9 cellular contexts compared by ENCODE assay signal in the genomic region with DNA sequence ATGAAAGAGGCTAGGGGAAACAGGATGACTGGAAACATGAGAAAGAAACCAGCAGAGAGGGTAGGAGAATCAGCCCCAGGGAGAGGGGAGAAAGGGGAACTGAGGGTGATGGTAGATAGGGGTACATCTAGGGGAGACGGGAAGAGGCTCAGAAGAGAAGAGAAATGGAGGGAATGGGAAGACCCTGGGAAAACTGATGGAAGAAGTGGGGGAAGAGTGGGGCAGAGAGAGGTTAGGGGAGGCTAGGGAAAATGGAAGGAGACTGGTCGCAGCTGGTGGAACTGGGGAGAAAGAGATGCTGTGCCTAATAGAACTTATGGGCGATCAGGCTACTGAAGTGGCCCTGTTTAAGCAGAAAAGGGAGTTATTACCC. TPM values are rescaled to one million over a fixed set of nuclear protein-coding genes. Genes with fewer than 3 reads are reported as not detected.
A peak's percentile ranks its signal among the peaks of the same experiment; 100 is the strongest.
DNase-seq lines count a peak whose midpoint lies in the region; ATAC-seq and TF ChIP-seq lines count a peak whose summit lies in the region.
"Had no signal": no experiment of that assay in that cellular context is flagged by ENCODE, and none has a peak within 500 bp of the region (broad histone marks: within the 10 kb centered on the region; RNA-seq: fewer than 3 reads in every experiment).

No MANE protein-coding gene starts in this region.

- TF ChIP-seq CTCF in HFFc6 (IDR thresholded peaks at IDR 0.05), result no peak

- no peaks in the 10 kb centered on the region for H3K9me3 ChIP-seq in iPS-18c (ENCODE audit: control insufficient read depth, insufficient read depth, low read length)

- no peak for ATAC-seq in activated naive CD8-positive, alpha-beta T cell treated with anti-CD3 and anti-CD28 coated beads, Interleukin-2, amount 50 U/mL, for 24 hours
- ATAC-seq in stimulated activated naive B cell treated with anti-CD40 and anti-IgM and Interleukin-4, amounts not matched to agents 10 μg/mL and 1 μg/mL and 100 μg/mL, for 72 hours (replicated peaks), result peak; percentile 6 to 12

- peak overlapping the region; percentile 87 for H3K4me3 Mint-ChIP-seq in HFFc6
- peak overlapping the region; percentile 68 for H3K4me3 Mint-ChIP-seq in activated naive CD8-positive, alpha-beta T cell treated with anti-CD3 and anti-CD28 coated beads, Interleukin-2, amount 50 U/mL, for 24 hours
- H3K4me3 Mint-ChIP-seq in stimulated activated naive B cell treated with anti-CD40 and anti-IgM and Interleukin-4, amounts not matched to agents 10 μg/mL and 1 μg/mL and 100 μg/mL, for 72 hours, result peak overlapping the region in 1 of 2 donors; percentile 80

- H3K27me3 Mint-ChIP-seq in HFFc6 (ENCODE audit: insufficient read depth), result peaks cover 2% of the 10 kb centered on the region; the same call in 1 of the 2 replicates
- no peaks in the 10 kb centered on the region for H3K27me3 Mint-ChIP-seq in activated naive CD8-positive, alpha-beta T cell treated with anti-CD3 and anti-CD28 coated beads, Interleukin-2, amount 50 U/mL, for 24 hours
- no peaks in the 10 kb centered on the region for H3K27me3 Mint-ChIP-seq in stimulated activated naive B cell treated with anti-CD40 and anti-IgM and Interleukin-4, amounts not matched to agents 10 μg/mL and 1 μg/mL and 100 μg/mL, for 72 hours

- H3K27ac Mint-ChIP-seq in HFFc6, result peak overlapping the region; percentile 67
- peak overlapping the region; percentile 3 for H3K27ac Mint-ChIP-seq in activated naive CD8-positive, alpha-beta T cell treated with anti-CD3 and anti-CD28 coated beads, Interleukin-2, amount 50 U/mL, for 24 hours
- H3K27ac Mint-ChIP-seq in stimulated activated naive B cell treated with anti-CD40 and anti-IgM and Interleukin-4, amounts not matched to agents 10 μg/mL and 1 μg/mL and 100 μg/mL, for 72 hours, result no peak overlapping the region

- no peak for DNase-seq in HFFc6
- DNase-seq in activated naive CD8-positive, alpha-beta T cell treated with anti-CD3 and anti-CD28 coated beads, Interleukin-2, amount 50 U/mL, for 24 hours, result no peak
- DNase-seq in stimulated activated naive B cell treated with anti-CD40 and anti-IgM and Interleukin-4, amounts not matched to agents 10 μg/mL and 1 μg/mL and 100 μg/mL, for 72 hours, result no peak
- DNase-seq in stimulated activated CD4-positive, alpha-beta T cell treated with anti-CD3 and anti-CD28 coated beads, Interleukin-4, amount 100 ng/mL, for 1 hour, result no peak
- no peak for DNase-seq in NCI-H1930 (lab: John Stamatoyannopoulos, UW)
- no peak for DNase-seq in NCI-H1417 (lab: John Stamatoyannopoulos, UW)
- no peak for DNase-seq in stimulated activated CD4-positive, alpha-beta T cell treated with anti-CD3 and anti-CD28 coated beads, Interleukin-1b, Interleukin-23, amount 100 ng/mL, for 48 hours

- peaks cover 6% of the 10 kb centered on the region; the same call in 1 of the 2 replicates for H3K36me3 Mint-ChIP-seq in HFFc6 (ENCODE audit: low read depth)
- H3K36me3 Mint-ChIP-seq in activated naive CD8-positive, alpha-beta T cell treated with anti-CD3 and anti-CD28 coated beads, Interleukin-2, amount 50 U/mL, for 24 hours (ENCODE audit: low read depth), result no peaks in the 10 kb centered on the region
- peaks cover 2 to 11% of the 10 kb centered on the region in 2 donors for H3K36me3 Mint-ChIP-seq in stimulated activated naive B cell treated with anti-CD40 and anti-IgM and Interleukin-4, amounts not matched to agents 10 μg/mL and 1 μg/mL and 100 μg/mL, for 72 hours

- H3K9me3 Mint-ChIP-seq in HFFc6, result no peaks in the 10 kb centered on the region
- no peaks in the 10 kb centered on the region for H3K9me3 Mint-ChIP-seq in activated naive CD8-positive, alpha-beta T cell treated with anti-CD3 and anti-CD28 coated beads, Interleukin-2, amount 50 U/mL, for 24 hours
- peaks cover 0 to 5% of the 10 kb centered on the region in 2 donors for H3K9me3 Mint-ChIP-seq in stimulated activated naive B cell treated with anti-CD40 and anti-IgM and Interleukin-4, amounts not matched to agents 10 μg/mL and 1 μg/mL and 100 μg/mL, for 72 hours

- peak overlapping the region; percentile 57 for H3K4me3 ChIP-seq in iPS-18c (ENCODE audit: insufficient read depth, low read depth, low read length)
- H3K4me3 ChIP-seq: cardiac muscle cell had no signal

- peaks cover 32% of the 10 kb centered on the region for H3K4me1 Mint-ChIP-seq in HFFc6 (ENCODE audit: low read depth)
- H3K4me1 Mint-ChIP-seq in activated naive CD8-positive, alpha-beta T cell treated with anti-CD3 and anti-CD28 coated beads, Interleukin-2, amount 50 U/mL, for 24 hours, result peaks cover 15% of the 10 kb centered on the region
- H3K4me1 Mint-ChIP-seq in stimulated activated naive B cell treated with anti-CD40 and anti-IgM and Interleukin-4, amounts not matched to agents 10 μg/mL and 1 μg/mL and 100 μg/mL, for 72 hours, result peaks cover 12% of the 10 kb centered on the region in 2 donors

RNA-seq across cellular contexts. Expression of gene PROCR, which starts 0.5 kb away (rescaled TPM):
- total RNA-seq in HFFc6 (2021; fragmentation: NEBNext Ultra II Directional; extraction: Animal tissue kit (Norgen Biotek cat#: 25700)), result 10 to 100 TPM; 21.0 to 29.6 (median 23.4) TPM

RNA-seq across cellular contexts. Expression of gene EDEM2, which starts 25.3 kb away (rescaled TPM):
- total RNA-seq in HFFc6 (2021; fragmentation: NEBNext Ultra II Directional; extraction: Animal tissue kit (Norgen Biotek cat#: 25700)), result 10 to 100 TPM; 29.5 to 33.3 (median 32.0) TPM

RNA-seq across cellular contexts. Expression of gene MMP24, which starts 54.1 kb away (rescaled TPM):
- total RNA-seq in HFFc6 (2021; fragmentation: NEBNext Ultra II Directional; extraction: Animal tissue kit (Norgen Biotek cat#: 25700)), result 1 to 10 TPM in 1 of 6 experiments, under 1 TPM in 5; 0.48 to 1.2 (median 0.65) TPM
